In the genomic region with DNA sequence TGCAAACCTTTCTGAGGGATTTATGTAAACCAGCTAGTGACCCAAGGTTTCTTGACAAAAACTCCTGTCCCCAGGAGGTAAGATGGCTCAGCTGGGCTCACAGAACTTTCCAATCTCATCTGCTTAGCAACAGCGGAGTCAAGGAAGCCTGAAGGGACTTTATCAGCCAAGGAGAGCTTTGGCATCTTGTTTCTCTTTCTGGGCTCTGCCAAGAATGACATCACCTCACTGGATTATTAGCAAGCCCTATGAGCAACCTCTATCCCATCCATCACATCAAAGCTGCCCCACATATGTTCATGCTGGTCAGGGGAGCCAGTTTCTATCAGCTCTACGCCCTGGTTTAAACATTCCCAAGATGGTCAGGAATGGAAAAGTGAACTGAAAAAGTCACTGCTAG, we compare ENCODE assay signal across 13 cellular contexts.
DNase-seq lines count a peak whose midpoint lies in the region; FAIRE-seq and TF ChIP-seq lines count a peak whose summit lies in the region.
"Had no signal": no experiment of that assay in that cellular context is flagged by ENCODE, and none has a peak within 500 bp of the region (broad histone marks: within the 10 kb centered on the region; RNA-seq: fewer than 3 reads in every experiment).

No MANE protein-coding gene starts in this region.

- DNase-seq in AG08396 (ENCODE audit: low spot score) (peak; percentile 61), HTR-8/SVneo (ENCODE audit: insufficient read length, low spot score) (peak; percentile 29), cardiac fibroblast (ENCODE audit: low read depth in 2 of 2) (peak; percentile 66 to 70), left kidney (ENCODE audit: low read depth, low spot score) (peak; percentile 26), LoVo (ENCODE audit: low spot score) (no peak), stomach (no peak), NCI-H524 treated with DMSO at 0.1 percent for 48 hours (lab: John Stamatoyannopoulos, UW) (no peak), superior temporal gyrus (ENCODE audit: extremely low spot score) (no peak)
- DNase-seq: activated naive CD4-positive, alpha-beta T cell treated with anti-CD3 and anti-CD28 coated beads for 36 hours; islet precursor cell had no signal

- intact Hi-C loops in stomach (cut with DNase I; ENCODE audit: low total_unique reads) = no loop called here

- FAIRE-seq in HTR-8/SVneo (lab: Jason Lieb, UNC) = no peak
- FAIRE-seq: GM12878 had no signal

- H3K4me1 ChIP-seq in stomach = peaks cover 0 to 3% (median 0%) of the 10 kb centered on the region in 4 donors
- H3K4me1 ChIP-seq: uterus had no signal

- TF ChIP-seq CTCF in cardiac fibroblast (IDR thresholded peaks at IDR 0.05; ENCODE audit: low read depth, low read length) (no peak), stomach (IDR thresholded peaks at IDR 0.05) (no peak)

- no peak for TF ChIP-seq EP300 in stomach (IDR thresholded peaks at IDR 0.05)

- no peaks in the 10 kb centered on the region for H3K27me3 ChIP-seq in stomach
- H3K27me3 ChIP-seq: uterus had no signal

- no peak overlapping the region for H3K4me3 ChIP-seq in cardiac fibroblast (replicated peaks in 1 of 2; ENCODE audit: low read depth in 2 of 2, low read length in 2 of 2)
- no peak overlapping the region for H3K4me3 ChIP-seq in stomach
- H3K4me3 ChIP-seq: GM12878, uterus had no signal

- WGBS in stomach, 5 donors = 60 to 70% (median 64%) methylated on average over 2 of the region's 2 CpGs

- H3K27ac ChIP-seq in stomach = no peak overlapping the region
- H3K27ac ChIP-seq: C4-2B had no signal

- no peak for TF ChIP-seq POLR2A in stomach (IDR thresholded peaks at IDR 0.05)

- H3K36me3 ChIP-seq in stomach = no peaks in the 10 kb centered on the region
- H3K36me3 ChIP-seq: uterus had no signal

- H3K9me3 ChIP-seq in stomach = no peaks in the 10 kb centered on the region
- H3K9me3 ChIP-seq: uterus had no signal

Comparison
In these comparisons a context has a peak if more than half of its experiments do, and no peak if none do; other contexts are left out.
1. DNase-seq: peak in AG08396 (single experiment), HTR-8/SVneo (single experiment), cardiac fibroblast (2 of 2) and left kidney (single experiment); none in LoVo (single experiment), stomach (single experiment), NCI-H524 treated with DMSO at 0.1 percent for 48 hours (single experiment) and superior temporal gyrus (single experiment).